ENCODE assay signal across 9 cellular contexts in genomic region chr15:63210151-63211051, GRCh38. TPM values are rescaled to one million over a fixed set of nuclear protein-coding genes. Genes with fewer than 3 reads are reported as not detected.
A peak's percentile ranks its signal among the peaks of the same experiment; 100 is the strongest.
DNase-seq lines count a peak whose midpoint lies in the region; ATAC-seq and TF ChIP-seq lines count a peak whose summit lies in the region.
"Had no signal": no experiment of that assay in that cellular context is flagged by ENCODE, and none has a peak within 500 bp of the region (broad histone marks: within the 10 kb centered on the region; RNA-seq: fewer than 3 reads in every experiment).

No MANE protein-coding gene starts in this region.

- H4K8ac ChIP-seq in neuronal stem cell (ENCODE audit: low read depth, low read length) = no peak overlapping the region

- peak overlapping the region; percentile 40 for H3K27ac ChIP-seq in CD4-positive, alpha-beta memory T cell (ENCODE audit: low read depth, low read length)
- H3K27ac ChIP-seq in neuronal stem cell (replicated peaks; ENCODE audit: low read length) (peak overlapping the region; percentile 54), aorta (ENCODE audit: low read depth in 1 of 2, low read length in 2 of 2) (no peak overlapping the region), gastrocnemius medialis (no peak overlapping the region)
- H3K27ac ChIP-seq: tibial artery had no signal

- H2AK5ac ChIP-seq in neuronal stem cell (ENCODE audit: low read depth, low read length) = no peak overlapping the region

- POLR2A ChIA-PET in CD4-positive, alpha-beta memory T cell (lab: Charles Lee; ENCODE audit: partially characterized antibody) = interaction anchor here (1.0 to 6.5 kb wide), 8 partner anchors 9 to 54 kb away, joined by 3 to 59 read pairs (median 6); partner anchors contain the start of gene RAB8B

- peak in 2 of 5 donors; percentile 19 to 30 for DNase-seq in CD4-positive, alpha-beta memory T cell
- peak; percentile 35 for DNase-seq in LoVo (ENCODE audit: low spot score)
- DNase-seq in central memory CD4-positive, alpha-beta T cell = peak; percentile 25
- no peak for DNase-seq in neuronal stem cell (ENCODE audit: low spot score)
- DNase-seq in aorta = no peak
- no peak for DNase-seq in gastrocnemius medialis
- no peak for DNase-seq in activated CD4-positive, CD25-positive, alpha-beta regulatory T cell (lab: John Stamatoyannopoulos, UW)
- DNase-seq in effector CD4-positive, alpha-beta T cell = no peak
- DNase-seq: tibial artery had no signal

- H3K9me3 ChIP-seq in CD4-positive, alpha-beta memory T cell (ENCODE audit: control insufficient read depth in 1 of 2, low read length in 2 of 2) = no peaks in the 10 kb centered on the region
- H3K9me3 ChIP-seq in neuronal stem cell (replicated peaks in 1 of 2; ENCODE audit: control insufficient read depth in 2 of 2, insufficient read depth in 1 of 2, low read depth in 1 of 2, low read length in 2 of 2) = peaks cover 0 to 2% of the 10 kb centered on the region in 2 donors
- H3K9me3 ChIP-seq in aorta (ENCODE audit: control insufficient read depth, low read length) = no peaks in the 10 kb centered on the region
- no peaks in the 10 kb centered on the region for H3K9me3 ChIP-seq in gastrocnemius medialis
- H3K9me3 ChIP-seq: tibial artery had no signal

- H3K18ac ChIP-seq in neuronal stem cell (ENCODE audit: low read length) = no peak overlapping the region

- no peak overlapping the region for H2AFZ ChIP-seq in neuronal stem cell (ENCODE audit: low read length)

- WGBS in neuronal stem cell (ENCODE audit: extremely low coverage in 2 of 2, insufficient read length in 2 of 2, insufficient replicate concordance in 1 of 2), 2 donors = no CpG with 5 or more reads among the region's 5 CpGs
- 89% methylated on average over 5 of the region's 5 CpGs for WGBS in aorta, 2 donors

- no peak overlapping the region for H4K91ac ChIP-seq in neuronal stem cell (ENCODE audit: low read depth, low read length, poor library complexity)

- no peak for TF ChIP-seq POLR2A in gastrocnemius medialis (IDR thresholded peaks at IDR 0.05)

- CTCF ChIA-PET in CD4-positive, alpha-beta memory T cell (lab: Charles Lee; ENCODE audit: partially characterized antibody) = interaction anchor here (1.2 to 1.6 kb wide), 2 partner anchors 14 to 19 kb away, joined by 5 to 9 read pairs; no protein-coding TSS in a partner anchor

- no peak overlapping the region for H3K4me3 ChIP-seq in CD4-positive, alpha-beta memory T cell (ENCODE audit: low read length in 2 of 2)
- H3K4me3 ChIP-seq in neuronal stem cell (ENCODE audit: low read length in 2 of 2) = no peak overlapping the region
- H3K4me3 ChIP-seq in aorta (ENCODE audit: low read length in 2 of 2) = no peak overlapping the region
- no peak overlapping the region for H3K4me3 ChIP-seq in gastrocnemius medialis
- H3K4me3 ChIP-seq: tibial artery had no signal

- H3K27ac Mint-ChIP-seq in CD4-positive, alpha-beta memory T cell = peak overlapping the region; percentile 67 to 93 (median 87)

- H3K4me1 Mint-ChIP-seq in CD4-positive, alpha-beta memory T cell = peaks cover 71 to 98% (median 84%) of the 10 kb centered on the region in 4 donors

- no peak overlapping the region for H3K9ac ChIP-seq in neuronal stem cell (ENCODE audit: low read depth, low read length, poor library complexity)

- peak overlapping the region; percentile 52 to 85 (median 74) for H3K4me3 Mint-ChIP-seq in CD4-positive, alpha-beta memory T cell

- H2BK120ac ChIP-seq in neuronal stem cell (ENCODE audit: low read depth, low read length) = no peak overlapping the region

- no peak for ATAC-seq in aorta (ENCODE audit: low FRiP score)
- ATAC-seq in gastrocnemius medialis = no peak

- intact Hi-C loops in CD4-positive, alpha-beta memory T cell (cut with micrococcal nuclease) = loop anchor here (1.0 kb wide), 2 partner anchors 7 to 18 kb away; no protein-coding TSS in a partner anchor
- intact Hi-C loops in aorta (cut with DNase I) = no loop called here
- intact Hi-C loops in gastrocnemius medialis (cut with DNase I; ENCODE audit: low total_unique reads) = no loop called here

- in situ Hi-C loops in gastrocnemius medialis (cut with MboI; ENCODE audit: low sequenced_read_pairs in 4 of 4) = no loop called here

- TF ChIP-seq CTCF in gastrocnemius medialis (IDR thresholded peaks at IDR 0.05 in 4 of 5, conservative IDR thresholded peaks at IDR 0.05 in 1 of 5) = no peak

- no peak overlapping the region for H3K14ac ChIP-seq in neuronal stem cell (ENCODE audit: low read length)

- peaks cover 16 to 21% of the 10 kb centered on the region in 2 donors for H3K36me3 Mint-ChIP-seq in CD4-positive, alpha-beta memory T cell

- no peak overlapping the region for H3K4ac ChIP-seq in neuronal stem cell (ENCODE audit: low read length)

- peaks cover 2% of the 10 kb centered on the region for H3K79me1 ChIP-seq in neuronal stem cell (ENCODE audit: low read depth, low read length)

- H2BK12ac ChIP-seq in neuronal stem cell (ENCODE audit: low read length) = no peak overlapping the region

- H3K23ac ChIP-seq in neuronal stem cell (ENCODE audit: low read depth, low read length, poor library complexity) = no peak overlapping the region

- no peaks in the 10 kb centered on the region for H3K36me3 ChIP-seq in CD4-positive, alpha-beta memory T cell (ENCODE audit: insufficient read depth, low read length)
- H3K36me3 ChIP-seq in neuronal stem cell (replicated peaks in 1 of 2; ENCODE audit: control insufficient read depth in 2 of 2, insufficient read depth in 2 of 2, low read length in 2 of 2) (peaks cover 0 to 1% of the 10 kb centered on the region in 2 donors), aorta (ENCODE audit: control insufficient read depth in 1 of 2, insufficient read depth in 2 of 2, low read length in 1 of 2) (peaks cover 0 to 2% of the 10 kb centered on the region in 2 donors), gastrocnemius medialis (no peaks in the 10 kb centered on the region)
- H3K36me3 ChIP-seq: tibial artery had no signal

- H3K9me3 Mint-ChIP-seq in CD4-positive, alpha-beta memory T cell = no peaks in the 10 kb centered on the region

- peaks cover 92% of the 10 kb centered on the region for H3K4me1 ChIP-seq in CD4-positive, alpha-beta memory T cell (ENCODE audit: insufficient read depth, low read length)
- peaks cover 2 to 14% of the 10 kb centered on the region in 2 donors for H3K4me1 ChIP-seq in neuronal stem cell (ENCODE audit: control insufficient read depth in 2 of 2, insufficient read depth in 1 of 2, low read depth in 1 of 2, low read length in 2 of 2)
- H3K4me1 ChIP-seq in aorta (ENCODE audit: control insufficient read depth in 1 of 2, insufficient read depth in 2 of 2, low read length in 2 of 2) = no peaks in the 10 kb centered on the region
- peaks cover 0 to 13% of the 10 kb centered on the region in 2 donors for H3K4me1 ChIP-seq in gastrocnemius medialis

- no peaks in the 10 kb centered on the region for H3K27me3 Mint-ChIP-seq in CD4-positive, alpha-beta memory T cell

- no peak overlapping the region for H3K4me2 ChIP-seq in neuronal stem cell (ENCODE audit: insufficient read depth, low read length, poor library complexity, severe bottlenecking)

- no peak overlapping the region for H2BK15ac ChIP-seq in neuronal stem cell (ENCODE audit: low read length)

- no peaks in the 10 kb centered on the region for H3K27me3 ChIP-seq in CD4-positive, alpha-beta memory T cell (ENCODE audit: insufficient read depth, low read length)
- no peaks in the 10 kb centered on the region for H3K27me3 ChIP-seq in neuronal stem cell (ENCODE audit: control insufficient read depth in 3 of 3, insufficient read depth in 3 of 3, low read depth in 1 of 3, low read length in 3 of 3)
- H3K27me3 ChIP-seq in aorta (ENCODE audit: control insufficient read depth in 1 of 2, insufficient read depth in 2 of 2, low read length in 1 of 2) = no peaks in the 10 kb centered on the region
- H3K27me3 ChIP-seq in gastrocnemius medialis = no peaks in the 10 kb centered on the region
- H3K27me3 ChIP-seq: tibial artery had no signal

- no peak overlapping the region for H2BK5ac ChIP-seq in neuronal stem cell (ENCODE audit: low read length)

RNA-seq across cellular contexts. Expression of gene RAB8B, which starts 21.0 kb away (rescaled TPM):
- 10 to 100 TPM; 86.0 to 86.4 TPM for total RNA-seq in CD4-positive, alpha-beta memory T cell
- 10 to 100 TPM; 35.1 to 58.3 TPM for polyA plus RNA-seq in CD4-positive, alpha-beta memory T cell
- 94.7 TPM for polyA plus RNA-seq in neuronal stem cell (2013, experiment 1 of 2)
- 90.1 TPM for polyA plus RNA-seq in neuronal stem cell (2013, experiment 2 of 2)
- total RNA-seq in aorta = 10 to 100 TPM; 40.6 to 47.9 TPM
- polyA plus RNA-seq in aorta = 10 to 100 TPM; 14.8 to 18.7 TPM
- total RNA-seq in gastrocnemius medialis = 10 to 100 TPM in 2 of 4 donors, 1 to 10 TPM in 2; 7.2 to 33.4 (median 14.3) TPM

RNA-seq across cellular contexts. Expression of gene RPS27L, which starts 53.1 kb away (rescaled TPM):
- 100 to 1,000 TPM; 150 to 161 TPM for total RNA-seq in CD4-positive, alpha-beta memory T cell
- polyA plus RNA-seq in CD4-positive, alpha-beta memory T cell = 100 to 1,000 TPM; 187 to 211 TPM
- polyA plus RNA-seq in neuronal stem cell (2013, experiment 1 of 2) = 199 TPM
- polyA plus RNA-seq in neuronal stem cell (2013, experiment 2 of 2) = 200 TPM
- total RNA-seq in aorta (100 to 1,000 TPM; 150 to 179 TPM), gastrocnemius medialis (100 to 1,000 TPM in 1 of 4 donors, 10 to 100 TPM in 3; 53.0 to 145 (median 78.0) TPM)
- polyA plus RNA-seq in aorta = 100 to 1,000 TPM; 367 to 767 TPM

Comparison
In these comparisons a context has a peak if more than half of its experiments do, and no peak if none do; other contexts are left out.
1. DNase-seq: peak in LoVo (single experiment) and central memory CD4-positive, alpha-beta T cell (single experiment); none in neuronal stem cell (single experiment), aorta (0 of 2), gastrocnemius medialis (0 of 2), activated CD4-positive, CD25-positive, alpha-beta regulatory T cell (0 of 4) and effector CD4-positive, alpha-beta T cell (single experiment).
2. H3K27ac ChIP-seq: peak in CD4-positive, alpha-beta memory T cell (single experiment) and neuronal stem cell (single experiment); none in aorta (0 of 2) and gastrocnemius medialis (0 of 4).